ENCODE assay signal across 12 cellular contexts in the genomic region with DNA sequence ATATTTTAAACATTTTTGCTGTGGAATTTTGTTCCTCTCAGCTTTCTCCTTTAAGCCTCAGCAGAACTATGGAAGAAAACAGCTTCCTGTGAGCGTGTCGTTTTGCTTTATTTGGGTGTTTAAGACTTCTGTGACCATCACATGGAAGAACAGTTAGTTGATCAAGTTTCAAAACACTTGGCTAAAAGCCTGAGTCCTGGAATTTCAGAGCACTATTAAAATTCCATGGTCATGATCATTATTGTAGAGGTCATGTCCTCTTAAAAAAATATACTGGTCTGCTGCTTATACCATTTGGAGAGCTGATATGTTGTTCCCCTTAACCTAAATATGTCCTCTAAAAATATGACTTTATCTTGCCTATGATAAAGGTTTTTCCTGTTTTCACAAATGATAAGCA. TPM values are rescaled to one million over a fixed set of nuclear protein-coding genes. Genes with fewer than 3 reads are reported as not detected.
DNase-seq lines count a peak whose midpoint lies in the region; ATAC-seq and TF ChIP-seq lines count a peak whose summit lies in the region.
"Had no signal": no experiment of that assay in that cellular context is flagged by ENCODE, and none has a peak within 500 bp of the region (broad histone marks: within the 10 kb centered on the region; RNA-seq: fewer than 3 reads in every experiment).

No MANE protein-coding gene starts in this region.

- TF ChIP-seq POLR2A in gastrocnemius medialis (IDR thresholded peaks at IDR 0.05) = no peak
- no peak for TF ChIP-seq POLR2A in testis (IDR thresholded peaks at IDR 0.05)

- H3K36me3 ChIP-seq in gastrocnemius medialis (no peaks in the 10 kb centered on the region), testis (ENCODE audit: low read depth, missing control alignments) (no peaks in the 10 kb centered on the region)
- H3K36me3 ChIP-seq: ascending aorta had no signal

- 49 to 51% methylated on average over 2 of the region's 2 CpGs for WGBS in testis, 2 donors

- H3K27ac ChIP-seq in RWPE1 = 0 out of 2 replicates have a peak overlapping the region, but pooled peaks have one; percentile 27
- peak overlapping the region in 1 of 4 donors; percentile 33 for H3K27ac ChIP-seq in gastrocnemius medialis
- H3K27ac ChIP-seq in testis = no peak overlapping the region

- H3K27me3 ChIP-seq in gastrocnemius medialis (no peaks in the 10 kb centered on the region), testis (no peaks in the 10 kb centered on the region)
- H3K27me3 ChIP-seq: ascending aorta had no signal

- CTCF ChIA-PET in RWPE1 (lab: Yijun Ruan, JAX) = no interaction called here

- TF ChIP-seq CTCF in RWPE1 (conservative IDR thresholded peaks at IDR 0.05; ENCODE audit: low read depth) (no peak), fibroblast of pulmonary artery (IDR thresholded peaks at IDR 0.05; ENCODE audit: low read length, missing control alignments) (no peak), gastrocnemius medialis (IDR thresholded peaks at IDR 0.05 in 4 of 5, conservative IDR thresholded peaks at IDR 0.05 in 1 of 5) (no peak), testis (IDR thresholded peaks at IDR 0.05) (no peak)

- POLR2A ChIA-PET in RWPE1 (lab: Yijun Ruan, JAX; ENCODE audit: low non-redundant PET) = no interaction called here

- DNase-seq in GM03348 (ENCODE audit: low spot score) (peak; percentile 78), RWPE1 (ENCODE audit: low spot score) (peak; percentile 39), fibroblast of pulmonary artery (ENCODE audit: low read depth) (peak; percentile 92), gastrocnemius medialis (no peak), NCI-H146 treated with DMSO at 0.1 percent for 48 hours (lab: John Stamatoyannopoulos, UW; ENCODE audit: unreplicated experiment) (no peak), testis (no peak)
- DNase-seq: activated CD8-positive, alpha-beta T cell treated with anti-CD3 and anti-CD28 coated beads for 36 hours; hypothalamus; NCI-H345 had no signal

- ATAC-seq in gastrocnemius medialis (peak; percentile 56 to 62), HG02798 (IDR thresholded peaks at IDR 0.05; ENCODE audit: poor library complexity, unreplicated experiment) (no peak), HG02938 (IDR thresholded peaks at IDR 0.05; ENCODE audit: unreplicated experiment) (no peak)
- ATAC-seq: activated CD8-positive, alpha-beta T cell treated with anti-CD3 and anti-CD28 coated beads for 36 hours had no signal

- peaks cover 0 to 8% of the 10 kb centered on the region in 2 donors for H3K4me1 ChIP-seq in gastrocnemius medialis
- peaks cover 7% of the 10 kb centered on the region for H3K4me1 ChIP-seq in testis

- H3K9me3 ChIP-seq in gastrocnemius medialis (no peaks in the 10 kb centered on the region), testis (no peaks in the 10 kb centered on the region)
- H3K9me3 ChIP-seq: ascending aorta had no signal

- in situ Hi-C loops in gastrocnemius medialis (cut with MboI; ENCODE audit: low sequenced_read_pairs in 4 of 4) = no loop called here

- intact Hi-C loops in gastrocnemius medialis (cut with DNase I; ENCODE audit: low total_unique reads) = no loop called here
- intact Hi-C loops in testis (cut with DNase I; ENCODE audit: low total_unique reads) = no loop called here

- H3K4me3 ChIP-seq in fibroblast of pulmonary artery (replicated peaks; ENCODE audit: low read depth, low read length) (no peak overlapping the region), gastrocnemius medialis (no peak overlapping the region), testis (no peak overlapping the region)
- H3K4me3 ChIP-seq: ascending aorta had no signal

RNA-seq across cellular contexts. Expression of a gene that starts 12.6 kb away (rescaled TPM):
- total RNA-seq in gastrocnemius medialis (1 to 10 TPM; 4.1 to 7.6 (median 7.3) TPM), testis (10 to 100 TPM; 56.8 to 63.7 TPM)
- 133 TPM for polyA plus RNA-seq in testis (ENCODE audit: insufficient read depth, low read depth, low replicate concordance)

Comparison
In these comparisons a context has a peak if more than half of its experiments do, and no peak if none do; other contexts are left out.
1. DNase-seq: peak in GM03348 (single experiment), RWPE1 (single experiment) and fibroblast of pulmonary artery (single experiment); none in gastrocnemius medialis (0 of 2), NCI-H146 treated with DMSO at 0.1 percent for 48 hours (single experiment) and testis (single experiment).
2. ATAC-seq: peak in gastrocnemius medialis (2 of 2); none in HG02798 (single experiment) and HG02938 (single experiment).
3. RNA of a gene that starts 12.6 kb away (total RNA-seq): 56.8 to 63.7 TPM in testis; 4.1 to 7.6 TPM in gastrocnemius medialis; every median in the first group is over 4 times any median in the second.